ENCODE assay signal across 1 cellular context in genomic region chr19:23395041-23395721, GRCh38.
A peak's percentile ranks its signal among the peaks of the same experiment; 100 is the strongest.
TF ChIP-seq lines count a peak whose summit lies in the region.

Gene ZNF91 (minus strand): TSS chr19:23395471. CDS start chr19:23395354, 117 bp downstream.

TF ChIP-seq in HepG2, 621 proteins besides CTCF, POLR2A, EP300 and RAD21 (continued from another document and continues in another):
- TF ChIP-seq, protein P1, sequence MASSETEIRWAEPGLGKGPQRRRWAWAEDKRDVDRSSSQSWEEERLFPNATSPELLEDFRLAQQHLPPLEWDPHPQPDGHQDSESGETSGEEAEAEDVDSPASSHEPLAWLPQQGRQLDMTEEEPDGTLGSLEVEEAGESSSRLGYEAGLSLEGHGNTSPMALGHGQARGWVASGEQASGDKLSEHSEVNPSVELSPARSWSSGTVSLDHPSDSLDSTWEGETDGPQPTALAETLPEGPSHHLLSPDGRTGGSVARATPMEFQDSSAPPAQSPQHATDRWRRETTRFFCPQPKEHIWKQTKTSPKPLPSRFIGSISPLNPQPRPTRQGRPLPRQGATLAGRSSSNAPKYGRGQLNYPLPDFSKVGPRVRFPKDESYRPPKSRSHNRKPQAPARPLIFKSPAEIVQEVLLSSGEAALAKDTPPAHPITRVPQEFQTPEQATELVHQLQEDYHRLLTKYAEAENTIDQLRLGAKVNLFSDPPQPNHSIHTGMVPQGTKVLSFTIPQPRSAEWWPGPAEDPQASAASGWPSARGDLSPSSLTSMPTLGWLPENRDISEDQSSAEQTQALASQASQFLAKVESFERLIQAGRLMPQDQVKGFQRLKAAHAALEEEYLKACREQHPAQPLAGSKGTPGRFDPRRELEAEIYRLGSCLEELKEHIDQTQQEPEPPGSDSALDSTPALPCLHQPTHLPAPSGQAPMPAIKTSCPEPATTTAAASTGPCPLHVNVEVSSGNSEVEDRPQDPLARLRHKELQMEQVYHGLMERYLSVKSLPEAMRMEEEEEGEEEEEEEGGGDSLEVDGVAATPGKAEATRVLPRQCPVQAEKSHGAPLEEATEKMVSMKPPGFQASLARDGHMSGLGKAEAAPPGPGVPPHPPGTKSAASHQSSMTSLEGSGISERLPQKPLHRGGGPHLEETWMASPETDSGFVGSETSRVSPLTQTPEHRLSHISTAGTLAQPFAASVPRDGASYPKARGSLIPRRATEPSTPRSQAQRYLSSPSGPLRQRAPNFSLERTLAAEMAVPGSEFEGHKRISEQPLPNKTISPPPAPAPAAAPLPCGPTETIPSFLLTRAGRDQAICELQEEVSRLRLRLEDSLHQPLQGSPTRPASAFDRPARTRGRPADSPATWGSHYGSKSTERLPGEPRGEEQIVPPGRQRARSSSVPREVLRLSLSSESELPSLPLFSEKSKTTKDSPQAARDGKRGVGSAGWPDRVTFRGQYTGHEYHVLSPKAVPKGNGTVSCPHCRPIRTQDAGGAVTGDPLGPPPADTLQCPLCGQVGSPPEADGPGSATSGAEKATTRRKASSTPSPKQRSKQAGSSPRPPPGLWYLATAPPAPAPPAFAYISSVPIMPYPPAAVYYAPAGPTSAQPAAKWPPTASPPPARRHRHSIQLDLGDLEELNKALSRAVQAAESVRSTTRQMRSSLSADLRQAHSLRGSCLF (CRISPR knock-in tag; IDR thresholded peaks at IDR 0.05; ENCODE audit: borderline replicate concordance) = no peak
- TF ChIP-seq ZFP36L2 (CRISPR knock-in tag; IDR thresholded peaks at IDR 0.05) (no peak), CREB1 (IDR thresholded peaks at IDR 0.05) (0 out of 2 replicates have a peak, but pooled peaks have one; percentile 40), CREB1 (CRISPR knock-in tag; IDR thresholded peaks at IDR 0.05) (peak; percentile 75), MIER3 (CRISPR knock-in tag; IDR thresholded peaks at IDR 0.05; ENCODE audit: borderline replicate concordance) (peak; percentile 54; the same call in 1 of the 2 replicates), SP2 (CRISPR knock-in tag; IDR thresholded peaks at IDR 0.05) (peak; percentile 91), IRX3 (CRISPR knock-in tag; IDR thresholded peaks at IDR 0.05; ENCODE audit: borderline replicate concordance, low read depth) (no peak), ZNF572 (CRISPR knock-in tag; IDR thresholded peaks at IDR 0.05) (no peak), ZNF556 (CRISPR knock-in tag; IDR thresholded peaks at IDR 0.05; ENCODE audit: borderline replicate concordance) (0 out of 2 replicates have a peak, but pooled peaks have one; percentile 48), NAIF1 (CRISPR knock-in tag; IDR thresholded peaks at IDR 0.05; ENCODE audit: borderline replicate concordance) (no peak), ZBTB38 (CRISPR knock-in tag; IDR thresholded peaks at IDR 0.05) (peak; percentile 72; the same call in 1 of the 2 replicates), ZBTB21 (CRISPR knock-in tag; IDR thresholded peaks at IDR 0.05) (no peak), CBFB (CRISPR knock-in tag; IDR thresholded peaks at IDR 0.05) (no peak), MLLT10 (CRISPR knock-in tag; IDR thresholded peaks at IDR 0.05) (no peak), ZNF230 (CRISPR knock-in tag; IDR thresholded peaks at IDR 0.05) (peak; percentile 92; the same call in 1 of the 2 replicates), SNAPC4 (CRISPR knock-in tag; IDR thresholded peaks at IDR 0.05) (no peak), ZNF558 (CRISPR knock-in tag; IDR thresholded peaks at IDR 0.05; ENCODE audit: borderline replicate concordance) (peak; percentile 65; the same call in 1 of the 2 replicates), ETV5 (CRISPR knock-in tag; IDR thresholded peaks at IDR 0.05; ENCODE audit: borderline replicate concordance) (peak; percentile 24; the same call in 1 of the 2 replicates), ONECUT2 (CRISPR knock-in tag; IDR thresholded peaks at IDR 0.05) (no peak), SALL1 (CRISPR knock-in tag; IDR thresholded peaks at IDR 0.05) (peak; percentile 86), NCOA1 (CRISPR knock-in tag; IDR thresholded peaks at IDR 0.05) (no peak), ZNF614 (CRISPR knock-in tag; IDR thresholded peaks at IDR 0.05; ENCODE audit: borderline replicate concordance) (no peak; the same call in 1 of the 2 replicates), TFDP2 (CRISPR knock-in tag; IDR thresholded peaks at IDR 0.05) (0 out of 2 replicates have a peak, but pooled peaks have one; percentile 31), ZNF773 (CRISPR knock-in tag; IDR thresholded peaks at IDR 0.05; ENCODE audit: borderline replicate concordance) (0 out of 2 replicates have a peak, but pooled peaks have one; percentile 22), ZNF446 (CRISPR knock-in tag; IDR thresholded peaks at IDR 0.05) (peak; percentile 43; the same call in 1 of the 2 replicates), DZIP1 (CRISPR knock-in tag; IDR thresholded peaks at IDR 0.05) (0 out of 2 replicates have a peak, but pooled peaks have one; percentile 56), FOSL2 (CRISPR knock-in tag; IDR thresholded peaks at IDR 0.05) (peak; percentile 17; the same call in 1 of the 2 replicates), RFXANK (CRISPR knock-in tag; IDR thresholded peaks at IDR 0.05) (no peak), HNRNPK (IDR thresholded peaks at IDR 0.05; ENCODE audit: low read depth, low read length, poor library complexity, severe bottlenecking) (no peak), SIN3A (IDR thresholded peaks at IDR 0.05; ENCODE audit: borderline replicate concordance, low read depth, low read length) (peak; percentile 35; the same call in 1 of the 2 replicates), GABPA (IDR thresholded peaks at IDR 0.05; ENCODE audit: low read depth, low read length) (peak; percentile 80), GABPA (CRISPR knock-in tag; IDR thresholded peaks at IDR 0.05; ENCODE audit: low read depth) (peak; percentile 90), RNF219 (CRISPR knock-in tag; IDR thresholded peaks at IDR 0.05) (no peak), ERF (CRISPR knock-in tag; IDR thresholded peaks at IDR 0.05) (0 out of 2 replicates have a peak, but pooled peaks have one; percentile 63), ZNF563 (CRISPR knock-in tag; IDR thresholded peaks at IDR 0.05) (peak; percentile 74; the same call in 1 of the 2 replicates), HES4 (CRISPR knock-in tag; IDR thresholded peaks at IDR 0.05; ENCODE audit: borderline replicate concordance) (peak; percentile 85; the same call in 1 of the 2 replicates), GATAD2A (CRISPR knock-in tag; IDR thresholded peaks at IDR 0.05) (peak; percentile 45; the same call in 1 of the 2 replicates)
- TF ChIP-seq, protein P2, sequence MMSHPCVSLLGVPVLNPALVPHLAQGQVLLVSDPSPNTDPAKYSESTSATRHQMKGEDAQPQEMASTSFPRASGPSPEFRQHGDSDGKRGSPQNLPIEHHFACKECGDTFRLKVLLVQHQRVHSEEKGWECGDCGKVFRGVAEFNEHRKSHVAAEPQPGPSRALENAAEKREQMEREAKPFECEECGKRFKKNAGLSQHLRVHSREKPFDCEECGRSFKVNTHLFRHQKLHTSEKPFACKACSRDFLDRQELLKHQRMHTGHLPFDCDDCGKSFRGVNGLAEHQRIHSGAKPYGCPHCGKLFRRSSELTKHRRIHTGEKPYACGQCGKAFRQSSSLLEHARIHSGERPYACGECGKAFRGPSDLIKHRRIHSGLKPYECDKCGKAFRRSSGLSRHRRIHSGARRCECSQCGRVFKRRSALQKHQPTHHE (CRISPR knock-in tag; IDR thresholded peaks at IDR 0.05; ENCODE audit: borderline replicate concordance) = no peak
- TF ChIP-seq, protein P3, sequence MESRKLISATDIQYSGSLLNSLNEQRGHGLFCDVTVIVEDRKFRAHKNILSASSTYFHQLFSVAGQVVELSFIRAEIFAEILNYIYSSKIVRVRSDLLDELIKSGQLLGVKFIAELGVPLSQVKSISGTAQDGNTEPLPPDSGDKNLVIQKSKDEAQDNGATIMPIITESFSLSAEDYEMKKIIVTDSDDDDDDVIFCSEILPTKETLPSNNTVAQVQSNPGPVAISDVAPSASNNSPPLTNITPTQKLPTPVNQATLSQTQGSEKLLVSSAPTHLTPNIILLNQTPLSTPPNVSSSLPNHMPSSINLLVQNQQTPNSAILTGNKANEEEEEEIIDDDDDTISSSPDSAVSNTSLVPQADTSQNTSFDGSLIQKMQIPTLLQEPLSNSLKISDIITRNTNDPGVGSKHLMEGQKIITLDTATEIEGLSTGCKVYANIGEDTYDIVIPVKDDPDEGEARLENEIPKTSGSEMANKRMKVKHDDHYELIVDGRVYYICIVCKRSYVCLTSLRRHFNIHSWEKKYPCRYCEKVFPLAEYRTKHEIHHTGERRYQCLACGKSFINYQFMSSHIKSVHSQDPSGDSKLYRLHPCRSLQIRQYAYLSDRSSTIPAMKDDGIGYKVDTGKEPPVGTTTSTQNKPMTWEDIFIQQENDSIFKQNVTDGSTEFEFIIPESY (CRISPR knock-in tag; IDR thresholded peaks at IDR 0.05) = no peak
